In the genomic region with DNA sequence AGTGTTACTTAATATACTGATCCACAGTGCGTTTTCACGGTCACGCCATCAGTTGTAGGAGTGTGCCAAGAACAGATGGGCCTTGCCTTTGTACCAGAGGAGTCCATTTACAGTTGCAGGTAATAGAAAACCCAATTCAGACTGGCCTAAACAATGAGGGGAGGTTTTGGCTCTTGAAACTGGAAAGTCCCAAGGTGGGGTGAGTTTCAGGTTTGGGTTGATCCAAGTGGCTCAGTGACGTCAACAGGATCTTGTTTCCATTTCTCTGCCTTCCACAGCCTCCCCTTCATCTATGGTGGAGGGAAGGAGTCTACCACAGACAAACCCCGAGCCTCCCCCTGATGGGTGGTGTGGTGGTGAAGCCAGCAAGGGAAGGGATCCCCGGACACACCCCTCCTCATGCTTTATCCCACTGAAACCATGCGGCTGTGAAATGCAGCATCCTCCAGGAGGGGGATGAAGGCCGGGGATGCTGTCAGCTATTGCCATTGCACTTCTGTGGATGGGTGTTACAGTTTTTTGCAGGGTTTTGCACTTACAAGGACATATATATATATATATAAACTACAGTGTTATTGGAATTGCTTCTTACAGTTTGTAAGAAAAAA, we compare ENCODE assay signal across 14 cellular contexts. TPM values are rescaled to one million over a fixed set of nuclear protein-coding genes. Genes with fewer than 3 reads are reported as not detected.
A peak's percentile ranks its signal among the peaks of the same experiment; 100 is the strongest.
DNase-seq lines count a peak whose midpoint lies in the region; ATAC-seq and TF ChIP-seq lines count a peak whose summit lies in the region.
"Had no signal": no experiment of that assay in that cellular context is flagged by ENCODE, and none has a peak within 500 bp of the region (broad histone marks: within the 10 kb centered on the region; RNA-seq: fewer than 3 reads in every experiment).

No MANE protein-coding gene starts in this region.

- DNase-seq in NCI-H345 (lab: John Stamatoyannopoulos, UW), result peak; percentile 10
- DNase-seq in NCI-H345 treated with DMSO at 0.1 percent for 48 hours (lab: John Stamatoyannopoulos, UW; ENCODE audit: unreplicated experiment), result no peak
- DNase-seq in GM23338 (ENCODE audit: low spot score), result no peak
- DNase-seq in activated T-helper 1 cell treated with anti-CD3 and anti-CD28 coated beads, Interleukin-12 subunit alpha, Interleukin-12 subunit beta, Interleukin-2, Interleukin-4 antibody, amounts not matched to agents 30 ng/mL and 10 ng/mL and 1 ng/mL, durations not matched to agents 14 hours and 24 hours and 36 hours (ENCODE audit: low spot score), result no peak
- DNase-seq in left kidney (ENCODE audit: low read depth, low spot score), result peak; percentile 76
- DNase-seq: activated B cell treated with CpG ODN at 0.5 μM for 24 hours; brain microvascular endothelial cell; effector CD8-positive, alpha-beta T cell; mesenchymal stem cell had no signal

- no peaks in the 10 kb centered on the region for H3K79me2 ChIP-seq in GM23338 (replicated peaks; ENCODE audit: insufficient read depth)

- no peak overlapping the region for H3K4me3 Mint-ChIP-seq in GM23338
- H3K4me3 Mint-ChIP-seq in activated T-helper 1 cell treated with anti-CD3 and anti-CD28 coated beads, Interleukin-12 subunit alpha, Interleukin-12 subunit beta, Interleukin-2, Interleukin-4 antibody, amounts not matched to agents 30 ng/mL and 10 ng/mL and 1 ng/mL, durations not matched to agents 14 hours and 24 hours and 36 hours, result no peak overlapping the region
- H3K4me3 Mint-ChIP-seq: activated B cell treated with CpG ODN at 0.5 μM for 24 hours had no signal

- H3K4me3 ChIP-seq in GM23338, result no peak overlapping the region

- H3K27ac ChIP-seq in GM23338 (ENCODE audit: low read depth), result no peak overlapping the region
- H3K27ac ChIP-seq: brain microvascular endothelial cell had no signal

- peaks cover 26% of the 10 kb centered on the region for H3K36me3 Mint-ChIP-seq in GM23338 (ENCODE audit: low read depth)
- peaks cover 27% of the 10 kb centered on the region for H3K36me3 Mint-ChIP-seq in activated T-helper 1 cell treated with anti-CD3 and anti-CD28 coated beads, Interleukin-12 subunit alpha, Interleukin-12 subunit beta, Interleukin-2, Interleukin-4 antibody, amounts not matched to agents 30 ng/mL and 10 ng/mL and 1 ng/mL, durations not matched to agents 14 hours and 24 hours and 36 hours (ENCODE audit: low read depth)

- H3K9me2 ChIP-seq in GM23338 (ENCODE audit: insufficient read depth), result no peaks in the 10 kb centered on the region

- no peaks in the 10 kb centered on the region; the same call in 1 of the 2 replicates for H4K20me1 ChIP-seq in GM23338 (replicated peaks; ENCODE audit: insufficient read depth)

- H3K9me3 Mint-ChIP-seq in GM23338, result no peaks in the 10 kb centered on the region; the same call in 2 of the 3 replicates
- no peaks in the 10 kb centered on the region for H3K9me3 Mint-ChIP-seq in activated T-helper 1 cell treated with anti-CD3 and anti-CD28 coated beads, Interleukin-12 subunit alpha, Interleukin-12 subunit beta, Interleukin-2, Interleukin-4 antibody, amounts not matched to agents 30 ng/mL and 10 ng/mL and 1 ng/mL, durations not matched to agents 14 hours and 24 hours and 36 hours
- H3K9me3 Mint-ChIP-seq: activated B cell treated with CpG ODN at 0.5 μM for 24 hours; activated T-helper 2 cell treated with anti-CD3 and anti-CD28 coated beads, Interferon-gamma antibody, Interleukin-2, Interleukin-4, amounts not matched to agents 10 μg/mL and 5 μg/mL and 100 μg/mL, durations not matched to agents 14 hours and 24 hours and 36 hours had no signal

- peaks cover 17% of the 10 kb centered on the region for H3K27me3 Mint-ChIP-seq in GM23338 (ENCODE audit: insufficient read depth, low read depth, poor library complexity)
- H3K27me3 Mint-ChIP-seq in activated T-helper 1 cell treated with anti-CD3 and anti-CD28 coated beads, Interleukin-12 subunit alpha, Interleukin-12 subunit beta, Interleukin-2, Interleukin-4 antibody, amounts not matched to agents 30 ng/mL and 10 ng/mL and 1 ng/mL, durations not matched to agents 14 hours and 24 hours and 36 hours (ENCODE audit: insufficient read depth), result no peaks in the 10 kb centered on the region
- H3K27me3 Mint-ChIP-seq: activated B cell treated with CpG ODN at 0.5 μM for 24 hours had no signal

- H3K4me1 ChIP-seq in GM23338 (ENCODE audit: insufficient read depth), result peaks cover 4% of the 10 kb centered on the region; the same call in 1 of the 2 replicates

- no peaks in the 10 kb centered on the region for H3F3A ChIP-seq in GM23338 (replicated peaks; ENCODE audit: low read depth)

- intact Hi-C loops in activated T-helper 1 cell treated with anti-CD3 and anti-CD28 coated beads, Interleukin-12 subunit alpha, Interleukin-12 subunit beta, Interleukin-2, Interleukin-4 antibody, amounts not matched to agents 30 ng/mL and 10 ng/mL and 1 ng/mL, durations not matched to agents 14 hours and 24 hours and 36 hours (cut with micrococcal nuclease), result no loop called here

- H3K4me2 ChIP-seq in GM23338, result no peak overlapping the region

- no peak overlapping the region for H3K27ac Mint-ChIP-seq in GM23338
- H3K27ac Mint-ChIP-seq in activated T-helper 1 cell treated with anti-CD3 and anti-CD28 coated beads, Interleukin-12 subunit alpha, Interleukin-12 subunit beta, Interleukin-2, Interleukin-4 antibody, amounts not matched to agents 30 ng/mL and 10 ng/mL and 1 ng/mL, durations not matched to agents 14 hours and 24 hours and 36 hours, result peak overlapping the region; percentile 48
- H3K27ac Mint-ChIP-seq: activated B cell treated with CpG ODN at 0.5 μM for 24 hours; activated T-helper 2 cell treated with anti-CD3 and anti-CD28 coated beads, Interferon-gamma antibody, Interleukin-2, Interleukin-4, amounts not matched to agents 10 μg/mL and 5 μg/mL and 100 μg/mL, durations not matched to agents 14 hours and 24 hours and 36 hours had no signal

- H3K36me3 ChIP-seq in GM23338 (ENCODE audit: insufficient read depth), result no peaks in the 10 kb centered on the region

- ATAC-seq in GM23338, result peak; percentile 24
- no peak for ATAC-seq in HG03025 (IDR thresholded peaks at IDR 0.05; ENCODE audit: low FRiP score, unreplicated experiment)
- ATAC-seq in GM21529 (IDR thresholded peaks at IDR 0.05; ENCODE audit: unreplicated experiment), result no peak
- no peak for ATAC-seq in HG02798 (IDR thresholded peaks at IDR 0.05; ENCODE audit: poor library complexity, unreplicated experiment)

- no peak for TF ChIP-seq CTCF in GM23338 (conservative IDR thresholded peaks at IDR 0.05; ENCODE audit: low read depth in 2 of 2)

- no peak overlapping the region for H2AFZ ChIP-seq in GM23338

- H3K27me3 ChIP-seq in GM23338 (ENCODE audit: insufficient read depth), result no peaks in the 10 kb centered on the region
- H3K27me3 ChIP-seq: brain microvascular endothelial cell had no signal

- peaks cover 19% of the 10 kb centered on the region for H3K4me1 Mint-ChIP-seq in GM23338
- H3K4me1 Mint-ChIP-seq in activated T-helper 1 cell treated with anti-CD3 and anti-CD28 coated beads, Interleukin-12 subunit alpha, Interleukin-12 subunit beta, Interleukin-2, Interleukin-4 antibody, amounts not matched to agents 30 ng/mL and 10 ng/mL and 1 ng/mL, durations not matched to agents 14 hours and 24 hours and 36 hours (ENCODE audit: low read depth), result peaks cover 75% of the 10 kb centered on the region

TF ChIP-seq in GM23338, 12 proteins besides CTCF, POLR2A, EP300 and RAD21 (continues in another document):
- TF ChIP-seq EZH2 (IDR thresholded peaks at IDR 0.05; ENCODE audit: low read depth, unreplicated experiment) (no peak), NANOG (IDR thresholded peaks at IDR 0.05; ENCODE audit: borderline replicate concordance) (no peak)

RNA-seq across cellular contexts. Expression of a gene that starts 14.8 kb away (rescaled TPM):
- not detected in 2 replicates for total RNA-seq in GM23338 (2014; rRNA removed; shearing (Covaris generic))
- 0.08 TPM in 1 of 2 replicates, not detected in the other for polyA plus RNA-seq in GM23338 (2016; fragmentation: Nextera tagmentation; extraction: Ambion mirVana)
- 0.18 and 0.20 TPM in 2 replicates for total RNA-seq in activated T-helper 1 cell treated with anti-CD3 and anti-CD28 coated beads, Interleukin-12 subunit alpha, Interleukin-12 subunit beta, Interleukin-2, Interleukin-4 antibody, amounts not matched to agents 30 ng/mL and 10 ng/mL and 1 ng/mL, durations not matched to agents 14 hours and 24 hours and 36 hours
- total RNA-seq: activated B cell treated with CpG ODN at 0.5 μM for 24 hours, osteocyte had no signal

Comparison
In these comparisons a context has a peak if more than half of its experiments do, and no peak if none do; other contexts are left out.
1. DNase-seq: peak in NCI-H345 (single experiment) and left kidney (single experiment); none in NCI-H345 treated with DMSO at 0.1 percent for 48 hours (single experiment), GM23338 (single experiment) and activated T-helper 1 cell treated with anti-CD3 and anti-CD28 coated beads, Interleukin-12 subunit alpha, Interleukin-12 subunit beta, Interleukin-2, Interleukin-4 antibody, amounts not matched to agents 30 ng/mL and 10 ng/mL and 1 ng/mL, durations not matched to agents 14 hours and 24 hours and 36 hours (single experiment).